In genomic region chr9:29555452-29555851, GRCh38 we compare ENCODE assay signal across 31 cellular contexts.
"Had no signal": no experiment of that assay in that cellular context is flagged by ENCODE, and none has a peak within 500 bp of the region (broad histone marks: within the 10 kb centered on the region; RNA-seq: fewer than 3 reads in every experiment).

No MANE protein-coding gene starts in this region.

- H3K4me3 ChIP-seq: breast epithelium, gastrocnemius medialis, hepatocyte, left ventricle myocardium inferior, lung, neural progenitor cell, psoas muscle, sigmoid colon, thoracic aorta had no signal

- H3K36me3 Mint-ChIP-seq: natural killer cell; neural progenitor cell; stimulated activated effector memory CD8-positive, alpha-beta T cell treated with anti-CD3 and anti-CD28 coated beads, Interleukin-12 subunit alpha, Interleukin-12 subunit beta, amount 100 ng/mL, for 72 hours had no signal

- H3K27me3 Mint-ChIP-seq: activated CD4-positive, alpha-beta T cell treated with anti-CD3 and anti-CD28 coated beads for 36 hours; activated T-helper 17 cell treated with anti-CD3 and anti-CD28 coated beads, Interleukin-2, amount 50 U/mL, for 72 hours; stimulated activated naive CD8-positive, alpha-beta T cell treated with anti-CD3 and anti-CD28 coated beads, Interleukin-15, Interleukin-2, amounts not matched to agents 100 ng/mL and 50 ng/mL, for 24 hours had no signal

- DNase-seq: activated CD4-positive, alpha-beta T cell treated with anti-CD3 and anti-CD28 coated beads for 36 hours; activated CD4-positive, CD25-positive, alpha-beta regulatory T cell; activated gamma-delta T cell treated with Interleukin-2 at 50 U/mL for 16 hours; activated naive CD4-positive, alpha-beta T cell treated with anti-CD3 and anti-CD28 coated beads, Interleukin-2, amount 50 U/mL, for 16 hours; activated T-cell treated with anti-CD3 and anti-CD28 coated beads, Interleukin-2, amount 50 U/mL, for 1 hour; amniotic stem cell; central memory CD4-positive, alpha-beta T cell; dermis blood vessel endothelial cell; effector CD4-positive, alpha-beta T cell; gastrocnemius medialis; glutamatergic neuron; islet precursor cell; left ventricle myocardium inferior; mesendoderm; natural killer cell; occipital lobe; psoas muscle; sigmoid colon; small intestine; stimulated activated CD4-positive, alpha-beta T cell treated with anti-CD3 and anti-CD28 coated beads, Interleukin-4, amount 100 ng/mL, for 24 hours; trophoblast cell had no signal

- H3K27me3 ChIP-seq: breast epithelium, gastrocnemius medialis, hepatocyte, neural progenitor cell, sigmoid colon had no signal

- H3K4me3 Mint-ChIP-seq: activated CD4-positive, alpha-beta T cell treated with anti-CD3 and anti-CD28 coated beads for 36 hours; activated T-helper 17 cell treated with anti-CD3 and anti-CD28 coated beads, Interleukin-2, amount 50 U/mL, for 72 hours; natural killer cell; neural progenitor cell; stimulated activated effector memory CD8-positive, alpha-beta T cell treated with anti-CD3 and anti-CD28 coated beads, Interleukin-12 subunit alpha, Interleukin-12 subunit beta, amount 100 ng/mL, for 72 hours; stimulated activated naive CD8-positive, alpha-beta T cell treated with anti-CD3 and anti-CD28 coated beads, Interleukin-15, Interleukin-2, amounts not matched to agents 100 ng/mL and 50 ng/mL, for 24 hours had no signal

- H3K9ac ChIP-seq: neural progenitor cell, parathyroid adenoma had no signal

- H3K36me3 ChIP-seq: breast epithelium, gastrocnemius medialis, left ventricle myocardium inferior, neural progenitor cell, sigmoid colon, thoracic aorta had no signal

- H3K9me3 Mint-ChIP-seq: activated T-helper 17 cell treated with anti-CD3 and anti-CD28 coated beads, Interleukin-2, amount 50 U/mL, for 72 hours; neural progenitor cell had no signal

- H3K4me1 Mint-ChIP-seq: activated CD4-positive, alpha-beta T cell treated with anti-CD3 and anti-CD28 coated beads for 36 hours; activated T-helper 17 cell treated with anti-CD3 and anti-CD28 coated beads, Interleukin-2, amount 50 U/mL, for 72 hours; natural killer cell; neural progenitor cell; stimulated activated effector memory CD8-positive, alpha-beta T cell treated with anti-CD3 and anti-CD28 coated beads, Interleukin-12 subunit alpha, Interleukin-12 subunit beta, amount 100 ng/mL, for 72 hours had no signal

- H3K4me1 ChIP-seq: breast epithelium, gastrocnemius medialis, left ventricle myocardium inferior, neural progenitor cell, parathyroid adenoma, psoas muscle had no signal

- ATAC-seq: activated CD4-positive, alpha-beta T cell treated with anti-CD3 and anti-CD28 coated beads for 36 hours; activated T-helper 17 cell treated with anti-CD3 and anti-CD28 coated beads, Interleukin-2, amount 50 U/mL, for 72 hours; gastrocnemius medialis; natural killer cell; psoas muscle; stimulated activated effector memory CD8-positive, alpha-beta T cell treated with anti-CD3 and anti-CD28 coated beads, Interleukin-12 subunit alpha, Interleukin-12 subunit beta, amount 100 ng/mL, for 72 hours had no signal

- H3K27ac ChIP-seq: breast epithelium, epithelial cell of prostate, gastrocnemius medialis, hepatocyte, left ventricle myocardium inferior, neural progenitor cell, parathyroid adenoma, psoas muscle, sigmoid colon, thoracic aorta had no signal

- H3K9me3 ChIP-seq: breast epithelium, gastrocnemius medialis, psoas muscle, sigmoid colon, thoracic aorta had no signal
